In genomic region chr4:72430988-72431387, GRCh38 we compare ENCODE assay signal across 26 cellular contexts.
"Had no signal": no experiment of that assay in that cellular context is flagged by ENCODE, and none has a peak within 500 bp of the region (broad histone marks: within the 10 kb centered on the region; RNA-seq: fewer than 3 reads in every experiment).

No MANE protein-coding gene starts in this region.

- H3K27me3 ChIP-seq: colonic mucosa, dorsolateral prefrontal cortex, esophagus muscularis mucosa, esophagus squamous epithelium, gastroesophageal sphincter, heart left ventricle, heart right ventricle, hepatocyte had no signal

- H3K4me1 ChIP-seq: colonic mucosa, esophagus squamous epithelium, foreskin keratinocyte, gastroesophageal sphincter, heart right ventricle had no signal

- H3K4me3 ChIP-seq: colonic mucosa, coronary artery, dorsolateral prefrontal cortex, esophagus muscularis mucosa, esophagus squamous epithelium, gastroesophageal sphincter, heart left ventricle, heart right ventricle, hepatocyte had no signal

- H3K36me3 ChIP-seq: colonic mucosa, esophagus muscularis mucosa, esophagus squamous epithelium, gastroesophageal sphincter, heart left ventricle, heart right ventricle had no signal

- H3K9me3 ChIP-seq: colonic mucosa, esophagus muscularis mucosa, esophagus squamous epithelium, gastroesophageal sphincter, heart left ventricle, heart right ventricle had no signal

- FAIRE-seq: endothelial cell of umbilical vein, frontal cortex had no signal

- ATAC-seq: effector memory CD8-positive, alpha-beta T cell; esophagus mucosa; gastroesophageal sphincter; heart left ventricle; heart right ventricle had no signal

- DNase-seq: colonic mucosa; cortex of kidney; dermis blood vessel endothelial cell; dorsolateral prefrontal cortex; effector CD4-positive, alpha-beta T cell; effector CD8-positive, alpha-beta T cell; effector memory CD4-positive, alpha-beta T cell; effector memory CD8-positive, alpha-beta T cell; endodermal cell; erythroblast; esophagus squamous epithelium; foreskin fibroblast; foreskin keratinocyte; foreskin melanocyte; glutamatergic neuron; head of caudate nucleus; heart left ventricle; heart right ventricle had no signal

- H3K27ac ChIP-seq: colonic mucosa, coronary artery, dorsolateral prefrontal cortex, epithelial cell of prostate, esophagus muscularis mucosa, esophagus squamous epithelium, foreskin keratinocyte, gastroesophageal sphincter, heart left ventricle, heart right ventricle, hepatocyte had no signal
